ENCODE assay signal across 16 cellular contexts in genomic region chr12:51147309-51147708, GRCh38. TPM values are rescaled to one million over a fixed set of nuclear protein-coding genes. Genes with fewer than 3 reads are reported as not detected.
A peak's percentile ranks its signal among the peaks of the same experiment; 100 is the strongest.
DNase-seq lines count a peak whose midpoint lies in the region; ATAC-seq and TF ChIP-seq lines count a peak whose summit lies in the region.
"Had no signal": no experiment of that assay in that cellular context is flagged by ENCODE, and none has a peak within 500 bp of the region (broad histone marks: within the 10 kb centered on the region; RNA-seq: fewer than 3 reads in every experiment).

No MANE protein-coding gene starts in this region.

- no peak overlapping the region for H2AK5ac ChIP-seq in mesendoderm (ENCODE audit: low read length)

- peaks cover 3% of the 10 kb centered on the region for H3K79me1 ChIP-seq in mesendoderm (ENCODE audit: low read length)

- no peaks in the 10 kb centered on the region for H3K9me3 ChIP-seq in CD4-positive, alpha-beta memory T cell (ENCODE audit: control insufficient read depth in 1 of 2, low read length in 2 of 2)
- H3K9me3 ChIP-seq in MG63 = no peaks in the 10 kb centered on the region
- H3K9me3 ChIP-seq: BE2C, HAP-1 had no signal

- H3K27ac Mint-ChIP-seq in CD4-positive, alpha-beta memory T cell = peak overlapping the region in 4 of 7 donors; percentile 23 to 72 (median 56)
- H3K27ac Mint-ChIP-seq in WTC11 = peak overlapping the region; percentile 3; the same call in 1 of the 2 replicates
- H3K27ac Mint-ChIP-seq: CD8-positive, alpha-beta T cell had no signal

- no peak overlapping the region for H2BK5ac ChIP-seq in mesendoderm (ENCODE audit: low read length)

- no peak overlapping the region for H4K8ac ChIP-seq in mesendoderm (ENCODE audit: low read depth, low read length)

- no peak overlapping the region for H3K9ac ChIP-seq in mesendoderm (ENCODE audit: low read length)

- no peaks in the 10 kb centered on the region for H3K27me3 Mint-ChIP-seq in CD4-positive, alpha-beta memory T cell
- H3K27me3 Mint-ChIP-seq in WTC11 (ENCODE audit: low read depth) = no peaks in the 10 kb centered on the region

- H3K4me1 ChIP-seq in CD4-positive, alpha-beta memory T cell (ENCODE audit: insufficient read depth, low read length) = peaks cover 2% of the 10 kb centered on the region
- no peaks in the 10 kb centered on the region for H3K4me1 ChIP-seq in mesendoderm (ENCODE audit: control insufficient read depth, low read depth, low read length)
- H3K4me1 ChIP-seq: BE2C had no signal

- CTCF ChIA-PET in CD4-positive, alpha-beta memory T cell (lab: Charles Lee; ENCODE audit: partially characterized antibody) = no interaction called here
- CTCF ChIA-PET in WTC11 (lab: Charles Lee) = no interaction called here

- POLR2A ChIA-PET in CD4-positive, alpha-beta memory T cell (lab: Charles Lee; ENCODE audit: partially characterized antibody) = no interaction called here
- POLR2A ChIA-PET in WTC11 (lab: Charles Lee) = no interaction called here

- peaks cover 0 to 1% (median 0%) of the 10 kb centered on the region in 8 donors for H3K9me3 Mint-ChIP-seq in CD4-positive, alpha-beta memory T cell
- peaks cover 8% of the 10 kb centered on the region for H3K9me3 Mint-ChIP-seq in WTC11
- H3K9me3 Mint-ChIP-seq: CD8-positive, alpha-beta T cell had no signal

- H3K4me1 Mint-ChIP-seq in CD4-positive, alpha-beta memory T cell = peaks cover 34 to 42% (median 41%) of the 10 kb centered on the region in 4 donors
- 0 out of 2 replicates have a peak, but pooled peaks cover 7% of the 10 kb centered on the region for H3K4me1 Mint-ChIP-seq in WTC11

- no peaks in the 10 kb centered on the region for H3K36me3 ChIP-seq in CD4-positive, alpha-beta memory T cell (ENCODE audit: insufficient read depth, low read length)
- H3K36me3 ChIP-seq in mesendoderm (ENCODE audit: control insufficient read depth, insufficient read depth, low read length) (no peaks in the 10 kb centered on the region), MG63 (no peaks in the 10 kb centered on the region)
- H3K36me3 ChIP-seq: BE2C, HAP-1 had no signal

- H4K5ac ChIP-seq in mesendoderm (ENCODE audit: low read length) = no peak overlapping the region

- H3K18ac ChIP-seq in mesendoderm (ENCODE audit: low read length) = no peak overlapping the region

- no peak overlapping the region for H2BK120ac ChIP-seq in mesendoderm (ENCODE audit: low read depth, low read length)

- peaks cover 11% of the 10 kb centered on the region for H3K79me2 ChIP-seq in mesendoderm (ENCODE audit: control insufficient read depth, insufficient read depth, low read length)

- no peak for DNase-seq in CD4-positive, alpha-beta memory T cell
- DNase-seq in WTC11 (ENCODE audit: low spot score) (no peak), mesendoderm (peak; percentile 13), occipital lobe (lab: John Stamatoyannopoulos, UW) (no peak), MG63 (no peak)
- DNase-seq: BE2C; C1 segment of cervical spinal cord; CD8-positive, alpha-beta T cell; DMS 273 treated with DMSO at 0.1 percent for 48 hours; DMS53; DND-41; EL had no signal

- ATAC-seq in WTC11 = no peak
- ATAC-seq: CD8-positive, alpha-beta T cell; GM12878 had no signal

- WGBS in mesendoderm (ENCODE audit: extremely low coverage, insufficient coverage, low lambda C conversion rate) = no CpG with 5 or more reads among the region's 1 CpG

- H3K4me3 Mint-ChIP-seq in CD4-positive, alpha-beta memory T cell = no peak overlapping the region
- H3K4me3 Mint-ChIP-seq in WTC11 = no peak overlapping the region
- H3K4me3 Mint-ChIP-seq: CD8-positive, alpha-beta T cell had no signal

- no peak overlapping the region for H3K4me2 ChIP-seq in mesendoderm (ENCODE audit: low read length)

- H3K27ac ChIP-seq in C4-2B (peak overlapping the region; percentile 51), mesendoderm (ENCODE audit: low read depth, low read length) (no peak overlapping the region)
- no peak overlapping the region for H3K27ac ChIP-seq in CD4-positive, alpha-beta memory T cell (ENCODE audit: low read depth, low read length)
- H3K27ac ChIP-seq: HL-60 had no signal

- intact Hi-C loops in CD4-positive, alpha-beta memory T cell (cut with micrococcal nuclease) = no loop called here

- no peak for TF ChIP-seq CTCF in C4-2B (conservative IDR thresholded peaks at IDR 0.05)
- TF ChIP-seq CTCF in WTC11 (IDR thresholded peaks at IDR 0.05) = no peak

- H3K27me3 ChIP-seq in CD4-positive, alpha-beta memory T cell (ENCODE audit: insufficient read depth, low read length) = no peaks in the 10 kb centered on the region
- no peaks in the 10 kb centered on the region for H3K27me3 ChIP-seq in mesendoderm (ENCODE audit: insufficient read depth, low read length, poor library complexity)
- H3K27me3 ChIP-seq in MG63 = no peaks in the 10 kb centered on the region
- H3K27me3 ChIP-seq: BE2C had no signal

- H3K4ac ChIP-seq in mesendoderm (ENCODE audit: low read depth, low read length) = no peak overlapping the region

- H2BK15ac ChIP-seq in mesendoderm (replicated peaks; ENCODE audit: low read depth) = no peak overlapping the region

- H3K56ac ChIP-seq in mesendoderm (ENCODE audit: low read length) = no peak overlapping the region

- no peak overlapping the region for H3K23ac ChIP-seq in mesendoderm (ENCODE audit: low read length)

- no peak overlapping the region for H3K4me3 ChIP-seq in CD4-positive, alpha-beta memory T cell (ENCODE audit: low read length in 2 of 2)
- H3K4me3 ChIP-seq in mesendoderm (ENCODE audit: low read length) = no peak overlapping the region
- no peak overlapping the region for H3K4me3 ChIP-seq in MG63
- H3K4me3 ChIP-seq: GM12878, HAP-1 had no signal

- peaks cover 9 to 13% of the 10 kb centered on the region in 2 donors for H3K36me3 Mint-ChIP-seq in CD4-positive, alpha-beta memory T cell
- H3K36me3 Mint-ChIP-seq in WTC11 = peaks cover 14% of the 10 kb centered on the region

TF ChIP-seq in WTC11, 78 proteins besides CTCF, POLR2A, EP300 and RAD21 (continues in another document):
- no peak for TF ChIP-seq ERG (CRISPR knock-in tag; IDR thresholded peaks at IDR 0.05)
- no peak for TF ChIP-seq TCF7 (CRISPR knock-in tag; IDR thresholded peaks at IDR 0.05; ENCODE audit: low read depth)
- TF ChIP-seq GABPB1 (CRISPR knock-in tag; IDR thresholded peaks at IDR 0.05) = no peak
- TF ChIP-seq KAT7 (CRISPR knock-in tag; IDR thresholded peaks at IDR 0.05; ENCODE audit: borderline replicate concordance) = no peak
- no peak for TF ChIP-seq ZNF416 (CRISPR knock-in tag; IDR thresholded peaks at IDR 0.05)
- no peak for TF ChIP-seq ELF4 (CRISPR knock-in tag; IDR thresholded peaks at IDR 0.05; ENCODE audit: low read depth)
- no peak for TF ChIP-seq E2F4 (CRISPR knock-in tag; IDR thresholded peaks at IDR 0.05; ENCODE audit: borderline replicate concordance, low read depth)
- TF ChIP-seq ZMAT4 (CRISPR knock-in tag; IDR thresholded peaks at IDR 0.05) = no peak
- TF ChIP-seq FOXJ3 (CRISPR knock-in tag; IDR thresholded peaks at IDR 0.05; ENCODE audit: borderline replicate concordance) = no peak
- no peak for TF ChIP-seq NFYB (CRISPR knock-in tag; conservative IDR thresholded peaks at IDR 0.05; ENCODE audit: low read depth)
- no peak for TF ChIP-seq ESRRA (CRISPR knock-in tag; IDR thresholded peaks at IDR 0.05; ENCODE audit: borderline replicate concordance)
- TF ChIP-seq EMX1 (CRISPR knock-in tag; IDR thresholded peaks at IDR 0.05) = no peak
- no peak for TF ChIP-seq E2F1 (CRISPR knock-in tag; IDR thresholded peaks at IDR 0.05)
- no peak for TF ChIP-seq SMAD4 (CRISPR knock-in tag; IDR thresholded peaks at IDR 0.05)
- TF ChIP-seq CBFB (CRISPR knock-in tag; IDR thresholded peaks at IDR 0.05; ENCODE audit: low read depth) = no peak

RNA-seq across cellular contexts. Expression of gene TFCP2, which starts 25.6 kb away (rescaled TPM):
- 10 to 100 TPM; 36.4 to 40.0 TPM for total RNA-seq in CD4-positive, alpha-beta memory T cell
- polyA plus RNA-seq in CD4-positive, alpha-beta memory T cell = 10 to 100 TPM in 1 of 2 donors, 1 to 10 TPM in 1; 6.0 to 15.3 TPM
- total RNA-seq in WTC11 (2021) (35.4 to 37.8 TPM (median 37.4 TPM) in 3 replicates), occipital lobe (13.6 TPM)
- 31.9 TPM for polyA plus RNA-seq in mesendoderm (2013, experiment 1 of 2)
- polyA plus RNA-seq in mesendoderm (2013, experiment 2 of 2) = 32.5 TPM
- 13.0 and 14.7 TPM in 2 replicates for total RNA-seq in MG63 (2014; rRNA removed; shearing (Covaris generic); ENCODE audit: low replicate concordance)
